8 cellular contexts compared by ENCODE assay signal in the genomic region with DNA sequence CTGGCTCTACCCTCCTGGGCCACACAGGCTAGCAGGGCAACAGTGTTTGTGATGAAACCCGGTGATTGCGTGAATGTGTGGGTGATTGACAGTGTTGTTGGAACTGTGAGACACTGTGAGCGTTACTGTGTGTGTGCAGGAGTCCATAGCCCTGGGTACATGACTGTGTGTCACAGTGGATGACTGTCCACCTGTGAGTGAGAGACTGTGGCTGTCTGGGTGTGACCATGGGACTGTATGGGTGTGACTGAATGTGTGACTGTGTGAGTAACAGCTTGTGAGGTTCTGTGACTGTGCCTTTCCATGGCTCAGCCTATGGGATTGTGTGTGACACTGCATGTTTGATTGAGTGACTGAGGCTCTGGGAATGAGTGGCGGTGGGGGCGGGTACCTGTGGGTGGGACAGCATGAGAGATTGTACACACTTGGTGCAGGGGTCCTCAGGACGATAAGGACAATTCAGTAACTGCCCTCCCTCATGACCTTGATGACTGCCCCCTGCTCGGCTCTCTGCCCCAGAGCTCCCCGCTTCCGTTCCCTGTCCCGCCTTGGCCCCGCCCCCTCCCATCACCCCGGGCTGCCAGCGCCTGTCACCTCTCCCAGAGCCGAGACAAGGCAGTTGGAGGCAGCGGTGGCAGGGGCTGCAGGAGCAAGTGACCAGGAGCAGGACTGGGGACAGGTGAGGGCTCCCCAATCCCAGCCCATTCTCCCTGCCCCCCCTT. TPM values are rescaled to one million over a fixed set of nuclear protein-coding genes. Genes with fewer than 3 reads are reported as not detected.
DNase-seq lines count a peak whose midpoint lies in the region; ATAC-seq, FAIRE-seq and TF ChIP-seq lines count a peak whose summit lies in the region.

A gene with protein sequence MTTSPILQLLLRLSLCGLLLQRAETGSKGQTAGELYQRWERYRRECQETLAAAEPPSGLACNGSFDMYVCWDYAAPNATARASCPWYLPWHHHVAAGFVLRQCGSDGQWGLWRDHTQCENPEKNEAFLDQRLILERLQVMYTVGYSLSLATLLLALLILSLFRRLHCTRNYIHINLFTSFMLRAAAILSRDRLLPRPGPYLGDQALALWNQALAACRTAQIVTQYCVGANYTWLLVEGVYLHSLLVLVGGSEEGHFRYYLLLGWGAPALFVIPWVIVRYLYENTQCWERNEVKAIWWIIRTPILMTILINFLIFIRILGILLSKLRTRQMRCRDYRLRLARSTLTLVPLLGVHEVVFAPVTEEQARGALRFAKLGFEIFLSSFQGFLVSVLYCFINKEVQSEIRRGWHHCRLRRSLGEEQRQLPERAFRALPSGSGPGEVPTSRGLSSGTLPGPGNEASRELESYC (plus strand): TSS at position 602 of the 722 bp plus-strand sequence. CDS start 1,300 bp downstream, outside the sequence.

- ATAC-seq in HG03175 (IDR thresholded peaks at IDR 0.05; ENCODE audit: unreplicated experiment) (no peak), GM19023 (IDR thresholded peaks at IDR 0.05; ENCODE audit: unreplicated experiment) (no peak)

- H3K27ac ChIP-seq in HEK293 (ENCODE audit: extremely low read depth, low read depth, low read length) (no peak within 1 kb of the TSS; the same call in 1 of the 2 replicates), SJSA1 (peak within 1 kb of the TSS; percentile 28; the same call in 1 of the 2 replicates), small intestine (ENCODE audit: low read depth in 1 of 2, low read length in 1 of 2) (peak within 1 kb of the TSS in 1 of 2 donors; percentile 22)

- H3K4me3 ChIP-seq in HEK293 (ENCODE audit: low read depth, low read length), result peak within 1 kb of the TSS; percentile 48
- H3K4me3 ChIP-seq in SJSA1, result peak within 1 kb of the TSS; percentile 40
- peak within 1 kb of the TSS; percentile 13 to 32 for H3K4me3 ChIP-seq in small intestine (ENCODE audit: low read depth in 1 of 2, low read length in 2 of 2)

- H3K4me1 Mint-ChIP-seq in activated naive CD4-positive, alpha-beta T cell treated with anti-CD3 and anti-CD28 coated beads, Interleukin-2, amount 50 U/mL, for 24 hours, result peaks cover 36% of the 10 kb centered on the region

- no peak for TF ChIP-seq CTCF in HEK293 (tag by site-specific recombination; IDR thresholded peaks at IDR 0.05)

- peak; percentile 71 for DNase-seq in CD1c-positive myeloid dendritic cell (ENCODE audit: extremely low spot score)
- DNase-seq in SJSA1 (ENCODE audit: low read depth in 1 of 2, low spot score in 2 of 2), result peak; percentile 31 to 69
- peak; percentile 76 for DNase-seq in hepatic stellate cell (ENCODE audit: low spot score)
- DNase-seq in small intestine, result peak; percentile 68

- no peaks in the 10 kb centered on the region for H3K9me3 Mint-ChIP-seq in activated naive CD4-positive, alpha-beta T cell treated with anti-CD3 and anti-CD28 coated beads, Interleukin-2, amount 50 U/mL, for 24 hours

- H3K36me3 Mint-ChIP-seq in activated naive CD4-positive, alpha-beta T cell treated with anti-CD3 and anti-CD28 coated beads, Interleukin-2, amount 50 U/mL, for 24 hours, result no peaks in the 10 kb centered on the region

- H3K4me1 ChIP-seq in HEK293 (ENCODE audit: control insufficient read depth, insufficient read depth, low read length) (peaks cover 10% of the 10 kb centered on the region), SJSA1 (replicated peaks) (peaks cover 18% of the 10 kb centered on the region), small intestine (ENCODE audit: control insufficient read depth in 2 of 2, insufficient read depth in 1 of 2, low read depth in 1 of 2, low read length in 1 of 2) (no peaks in the 10 kb centered on the region)

- 7 to 12% (median 7%) methylated on average over 15 of the region's 15 CpGs for WGBS in small intestine, 3 donors

- FAIRE-seq in small intestine (lab: Jason Lieb, UNC), result no peak

- H3K4me3 Mint-ChIP-seq in activated naive CD4-positive, alpha-beta T cell treated with anti-CD3 and anti-CD28 coated beads, Interleukin-2, amount 50 U/mL, for 24 hours, result peak within 1 kb of the TSS; percentile 92

- H3K36me3 ChIP-seq in HEK293 (ENCODE audit: control insufficient read depth in 2 of 2, insufficient read depth in 1 of 2, low read length in 2 of 2) (no peaks in the 10 kb centered on the region; a peak in 1 of 3 replicates), SJSA1 (no peaks in the 10 kb centered on the region; the same call in 1 of the 2 replicates), small intestine (ENCODE audit: control insufficient read depth in 2 of 2, insufficient read depth in 2 of 2, low read length in 2 of 2) (no peaks in the 10 kb centered on the region)

- CTCF ChIA-PET in HEK293 (lab: Yijun Ruan, JAX), result interaction anchor here (0.6 to 4.8 kb wide), 5 partner anchors 10 to 201 kb away, joined by 3 to 31 read pairs (median 4); no protein-coding TSS in a partner anchor

- H3K27me3 ChIP-seq in SJSA1 (replicated peaks), result no peaks in the 10 kb centered on the region
- peaks cover 0 to 3% of the 10 kb centered on the region in 2 donors for H3K27me3 ChIP-seq in small intestine (ENCODE audit: control insufficient read depth in 2 of 2, insufficient read depth in 2 of 2, low read length in 2 of 2)

- no peaks in the 10 kb centered on the region for H3K9me3 ChIP-seq in HEK293 (ENCODE audit: control insufficient read depth, insufficient read depth, low read depth, low read length)
- no peaks in the 10 kb centered on the region for H3K9me3 ChIP-seq in SJSA1 (replicated peaks)
- H3K9me3 ChIP-seq in small intestine (ENCODE audit: control insufficient read depth, low read depth), result no peaks in the 10 kb centered on the region

- POLR2A ChIA-PET in HEK293 (lab: Yijun Ruan, JAX), result interaction anchor here (0.7 to 3.1 kb wide), 4 partner anchors 14 to 83 kb away, joined by 3 to 8 read pairs (median 4); a partner anchor contains a TSS

- peak within 1 kb of the TSS; percentile 83 for H3K27ac Mint-ChIP-seq in activated naive CD4-positive, alpha-beta T cell treated with anti-CD3 and anti-CD28 coated beads, Interleukin-2, amount 50 U/mL, for 24 hours

- H3K27me3 Mint-ChIP-seq in activated naive CD4-positive, alpha-beta T cell treated with anti-CD3 and anti-CD28 coated beads, Interleukin-2, amount 50 U/mL, for 24 hours, result peaks cover 4% of the 10 kb centered on the region

TF ChIP-seq in HEK293, 187 proteins besides CTCF, POLR2A, EP300 and RAD21 (continues in another document):
- TF ChIP-seq, protein P1, sequence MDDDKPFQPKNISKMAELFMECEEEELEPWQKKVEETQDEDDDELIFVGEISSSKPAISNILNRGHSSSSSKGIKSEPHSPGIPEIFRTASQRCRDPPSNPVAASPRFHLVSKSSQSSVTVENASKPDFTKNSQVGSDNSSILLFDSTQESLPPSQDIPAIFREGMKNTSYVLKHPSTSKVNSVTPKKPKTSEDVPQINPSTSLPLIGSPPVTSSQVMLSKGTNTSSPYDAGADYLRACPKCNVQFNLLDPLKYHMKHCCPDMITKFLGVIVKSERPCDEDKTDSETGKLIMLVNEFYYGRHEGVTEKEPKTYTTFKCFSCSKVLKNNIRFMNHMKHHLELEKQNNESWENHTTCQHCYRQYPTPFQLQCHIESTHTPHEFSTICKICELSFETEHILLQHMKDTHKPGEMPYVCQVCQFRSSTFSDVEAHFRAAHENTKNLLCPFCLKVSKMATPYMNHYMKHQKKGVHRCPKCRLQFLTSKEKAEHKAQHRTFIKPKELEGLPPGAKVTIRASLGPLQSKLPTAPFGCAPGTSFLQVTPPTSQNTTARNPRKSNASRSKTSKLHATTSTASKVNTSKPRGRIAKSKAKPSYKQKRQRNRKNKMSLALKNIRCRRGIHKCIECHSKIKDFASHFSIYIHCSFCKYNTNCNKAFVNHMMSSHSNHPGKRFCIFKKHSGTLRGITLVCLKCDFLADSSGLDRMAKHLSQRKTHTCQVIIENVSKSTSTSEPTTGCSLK (tag by site-specific recombination; IDR thresholded peaks at IDR 0.05), result no peak
- TF ChIP-seq ZNF585B (tag by site-specific recombination; IDR thresholded peaks at IDR 0.05) (no peak), ZNF37A (tag by site-specific recombination; IDR thresholded peaks at IDR 0.05) (no peak), ZNF658 (tag by site-specific recombination; IDR thresholded peaks at IDR 0.05) (no peak), ZNF404 (tag by site-specific recombination; IDR thresholded peaks at IDR 0.05) (no peak), ZNF19 (tag by site-specific recombination; IDR thresholded peaks at IDR 0.05; ENCODE audit: low read depth) (no peak)
- TF ChIP-seq, protein P2, sequence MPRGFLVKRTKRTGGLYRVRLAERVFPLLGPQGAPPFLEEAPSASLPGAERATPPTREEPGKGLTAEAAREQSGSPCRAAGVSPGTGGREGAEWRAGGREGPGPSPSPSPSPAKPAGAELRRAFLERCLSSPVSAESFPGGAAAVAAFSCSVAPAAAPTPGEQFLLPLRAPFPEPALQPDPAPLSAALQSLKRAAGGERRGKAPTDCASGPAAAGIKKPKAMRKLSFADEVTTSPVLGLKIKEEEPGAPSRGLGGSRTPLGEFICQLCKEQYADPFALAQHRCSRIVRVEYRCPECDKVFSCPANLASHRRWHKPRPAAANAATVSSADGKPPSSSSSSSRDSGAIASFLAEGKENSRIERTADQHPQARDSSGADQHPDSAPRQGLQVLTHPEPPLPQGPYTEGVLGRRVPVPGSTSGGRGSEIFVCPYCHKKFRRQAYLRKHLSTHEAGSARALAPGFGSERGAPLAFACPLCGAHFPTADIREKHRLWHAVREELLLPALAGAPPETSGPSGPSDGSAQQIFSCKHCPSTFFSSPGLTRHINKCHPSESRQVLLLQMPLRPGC (tag by site-specific recombination; IDR thresholded peaks at IDR 0.05), result no peak

RNA-seq across cellular contexts. Expression of the gene that starts here (rescaled TPM):
- total RNA-seq in SJSA1 (2014; rRNA removed; shearing (Covaris generic)), result 0.72 and 2.1 TPM in 2 replicates
- polyA plus RNA-seq in small intestine, result 1 to 10 TPM in 1 of 3 donors, under 1 TPM in 2; 0.67 to 1.1 (median 0.87) TPM
